ENCODE assay signal across 18 cellular contexts in the genomic region with DNA sequence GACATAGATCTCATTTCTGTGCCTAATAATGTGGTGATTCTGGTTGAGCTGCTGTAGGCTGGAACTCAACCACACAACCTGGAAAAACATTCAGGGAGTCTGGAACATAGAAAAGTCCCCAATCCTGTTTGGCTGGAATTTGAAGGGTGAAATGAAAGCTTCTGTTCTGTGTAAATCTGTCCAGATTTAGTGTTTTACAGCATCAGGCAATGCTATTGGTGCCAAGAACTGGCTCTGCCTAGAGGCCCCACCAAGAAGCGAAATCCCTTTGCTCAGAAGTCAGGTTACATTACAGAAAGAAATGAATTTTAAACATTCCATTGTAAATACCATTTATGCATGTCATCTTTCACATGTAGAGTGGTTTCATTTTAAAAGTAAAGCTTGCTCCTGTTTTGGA. TPM values are rescaled to one million over a fixed set of nuclear protein-coding genes. Genes with fewer than 3 reads are reported as not detected.
DNase-seq lines count a peak whose midpoint lies in the region; TF ChIP-seq lines count a peak whose summit lies in the region.
"Had no signal": no experiment of that assay in that cellular context is flagged by ENCODE, and none has a peak within 500 bp of the region (broad histone marks: within the 10 kb centered on the region; RNA-seq: fewer than 3 reads in every experiment).

No MANE protein-coding gene starts in this region.

- no peak overlapping the region for H3K4me2 ChIP-seq in H9 (ENCODE audit: insufficient read depth, insufficient read length, low read length)
- H3K4me2 ChIP-seq: BLaER1 treated with 17β-estradiol and CSF1 and Interleukin-3, amounts not matched to agents 10 nM and 100 nM had no signal

- H4K8ac ChIP-seq in H9 (replicated peaks; ENCODE audit: insufficient read length, low read depth, low read length) = no peak overlapping the region

- H3K9me3 ChIP-seq in Peyer's patch (no peaks in the 10 kb centered on the region), H9 (ENCODE audit: control insufficient read depth, low read depth, low read length) (no peaks in the 10 kb centered on the region)
- H3K9me3 ChIP-seq: adrenal gland, spleen, suprapubic skin had no signal

- H3K18ac ChIP-seq in H9 (ENCODE audit: insufficient read length, low read depth, low read length) = no peak overlapping the region

- no peak overlapping the region for H3K9ac ChIP-seq in H9 (ENCODE audit: extremely low read depth, insufficient read length, low read length)
- H3K9ac ChIP-seq: BLaER1 treated with 17β-estradiol and CSF1 and Interleukin-3, amounts not matched to agents 10 nM and 100 nM had no signal

- no peak overlapping the region for H2BK15ac ChIP-seq in H9 (ENCODE audit: low read depth, low read length)

- no peaks in the 10 kb centered on the region for H3K79me2 ChIP-seq in H9 (ENCODE audit: insufficient read depth, low read length)

- H3K4me1 Mint-ChIP-seq in osteocyte (ENCODE audit: unreplicated experiment) = peaks cover 50% of the 10 kb centered on the region
- peaks cover 20 to 35% of the 10 kb centered on the region in 2 experiments for H3K4me1 Mint-ChIP-seq in H9

- H3K9me3 Mint-ChIP-seq in osteocyte (ENCODE audit: unreplicated experiment) = no peaks in the 10 kb centered on the region
- 0 out of 5 replicates have a peak, but pooled peaks cover 0 to 2% of the 10 kb centered on the region in 2 experiments for H3K9me3 Mint-ChIP-seq in H9
- H3K9me3 Mint-ChIP-seq: central memory CD8-positive, alpha-beta T cell had no signal

- DNase-seq in EL (peak; percentile 80), M059J (ENCODE audit: low read depth) (peak; percentile 18), epithelial cell of esophagus (ENCODE audit: low read depth) (peak; percentile 74), osteocyte (ENCODE audit: extremely low spot score, unreplicated experiment) (no peak), NCI-H2196 treated with DMSO at 0.1 percent for 48 hours (lab: John Stamatoyannopoulos, UW; ENCODE audit: unreplicated experiment) (no peak), Peyer's patch (no peak), H9 (no peak)
- DNase-seq in activated CD4-positive, alpha-beta T cell treated with anti-CD3 and anti-CD28 coated beads, Interleukin-2, amount 50 U/mL, for 1 hour = no peak
- DNase-seq: activated CD8-positive, alpha-beta memory T cell treated with anti-CD3 and anti-CD28 coated beads, Interleukin-2, amount 50 U/mL, for 4 hours; activated effector memory CD4-positive, alpha-beta T cell treated with Interleukin-2 at 50 U/mL for 16 hours; adrenal gland; effector CD8-positive, alpha-beta T cell; left colon; NCI-H748 treated with DMSO at 0.1 percent for 48 hours; spleen had no signal

- no peaks in the 10 kb centered on the region for H3K36me3 ChIP-seq in Peyer's patch
- H3K36me3 ChIP-seq: adrenal gland; BLaER1 treated with 17β-estradiol and CSF1 and Interleukin-3, amounts not matched to agents 10 nM and 100 nM; spleen; suprapubic skin had no signal

- H2BK20ac ChIP-seq in H9 (ENCODE audit: low read depth, low read length, poor library complexity, severe bottlenecking) = no peak overlapping the region

- H3K4me1 ChIP-seq in Peyer's patch = peaks cover 0 to 14% (median 7%) of the 10 kb centered on the region in 4 donors
- H3K4me1 ChIP-seq in H9 (ENCODE audit: insufficient read depth, low read length) = no peaks in the 10 kb centered on the region

- TF ChIP-seq CTCF in epithelial cell of esophagus (IDR thresholded peaks at IDR 0.05; ENCODE audit: insufficient read depth, low read depth, low read length, missing control alignments) (no peak), osteocyte (IDR thresholded peaks at IDR 0.05) (no peak), Peyer's patch (IDR thresholded peaks at IDR 0.05) (no peak), H9 (conservative IDR thresholded peaks at IDR 0.05) (no peak)

- no peak overlapping the region for H3K14ac ChIP-seq in H9 (ENCODE audit: insufficient read depth, low read length)

- no peak overlapping the region for H3K56ac ChIP-seq in H9 (ENCODE audit: insufficient read length, low read depth, low read length)

- H3K23me2 ChIP-seq in H9 (ENCODE audit: insufficient read length, low read depth, low read length, poor library complexity, severe bottlenecking) = peaks cover 6% of the 10 kb centered on the region

- TF ChIP-seq POLR2A in Peyer's patch (IDR thresholded peaks at IDR 0.05) = no peak

- no peak overlapping the region for H2AK5ac ChIP-seq in H9 (ENCODE audit: insufficient read length, low read length)

- no peak overlapping the region for H4K5ac ChIP-seq in H9 (ENCODE audit: insufficient read length, low read depth, low read length)

- H3K23ac ChIP-seq in H9 (ENCODE audit: insufficient read length, low read depth, low read length) = no peak overlapping the region

- peak overlapping the region; percentile 63 for H3K27ac Mint-ChIP-seq in osteocyte (ENCODE audit: unreplicated experiment)
- H3K27ac Mint-ChIP-seq in H9 = no peak overlapping the region

- H3K27me3 ChIP-seq in Peyer's patch (peaks cover 0 to 22% of the 10 kb centered on the region in 2 donors), H9 (ENCODE audit: insufficient read depth, low read length) (peaks cover 58% of the 10 kb centered on the region)

- H2BK5ac ChIP-seq in H9 (ENCODE audit: insufficient read length, low read length) = no peak overlapping the region

- WGBS in H9 (ENCODE audit: extremely low coverage, insufficient read length, low lambda C conversion rate) = no CpG with 5 or more reads among the region's 1 CpG

- H3K4me3 ChIP-seq in epithelial cell of esophagus (ENCODE audit: low read length) (no peak overlapping the region), Peyer's patch (no peak overlapping the region)
- H3K4me3 ChIP-seq: adrenal gland; BLaER1 treated with 17β-estradiol and CSF1 and Interleukin-3, amounts not matched to agents 10 nM and 100 nM; spleen; suprapubic skin had no signal

- no peaks in the 10 kb centered on the region for H4K20me1 ChIP-seq in H9 (ENCODE audit: control insufficient read depth, insufficient read depth, insufficient read length)
- H4K20me1 ChIP-seq: BLaER1 treated with 17β-estradiol and CSF1 and Interleukin-3, amounts not matched to agents 10 nM and 100 nM had no signal

- H3K27me3 Mint-ChIP-seq in osteocyte (ENCODE audit: unreplicated experiment) = peaks cover 8% of the 10 kb centered on the region
- H3K27me3 Mint-ChIP-seq in H9 (ENCODE audit: low read depth) = peaks cover 98% of the 10 kb centered on the region

- H2BK12ac ChIP-seq in H9 (ENCODE audit: insufficient read length, low read depth, low read length) = no peak overlapping the region

- no peak overlapping the region for H2BK120ac ChIP-seq in H9 (ENCODE audit: low read depth, low read length, poor library complexity, severe bottlenecking)

- no peak overlapping the region for H3T11ph ChIP-seq in H9 (ENCODE audit: low read length)

- H2AFZ ChIP-seq in H9 (ENCODE audit: low read length) = no peak overlapping the region

- H3K4ac ChIP-seq in H9 (ENCODE audit: low read depth, low read length) = no peak overlapping the region

- H3K27ac ChIP-seq in Peyer's patch (no peak overlapping the region), H9 (ENCODE audit: insufficient read length, low read depth, low read length) (no peak overlapping the region)
- H3K27ac ChIP-seq: adrenal gland; BLaER1 treated with 17β-estradiol and CSF1 and Interleukin-3, amounts not matched to agents 10 nM and 100 nM; spleen; suprapubic skin had no signal

- H3K79me1 ChIP-seq in H9 (ENCODE audit: insufficient read depth, low read depth, low read length, poor library complexity, severe bottlenecking) = no peaks in the 10 kb centered on the region

- H3K4me3 Mint-ChIP-seq in osteocyte (ENCODE audit: unreplicated experiment) (no peak overlapping the region), H9 (no peak overlapping the region)
- H3K4me3 Mint-ChIP-seq: central memory CD8-positive, alpha-beta T cell had no signal

- no peaks in the 10 kb centered on the region for H3K36me3 Mint-ChIP-seq in osteocyte (ENCODE audit: unreplicated experiment)
- no peaks in the 10 kb centered on the region; a peak in 1 of 7 replicates for H3K36me3 Mint-ChIP-seq in H9 (ENCODE audit: insufficient read depth in 1 of 3, low read depth in 3 of 3)

- H4K91ac ChIP-seq in H9 (ENCODE audit: insufficient read length, low read depth, low read length) = no peak overlapping the region

RNA-seq across cellular contexts. Expression of gene TMEM174, which starts 56.3 kb away (rescaled TPM):
- not detected in 2 replicates for total RNA-seq in M059J (2014; rRNA removed; shearing (Covaris generic))
- not detected in 2 replicates for total RNA-seq in osteocyte
- total RNA-seq in Peyer's patch = not detected
- not detected in 2 replicates for total RNA-seq in H9 (2021)
- total RNA-seq: adrenal gland, left colon, spleen, suprapubic skin had no signal

Comparison
In these comparisons a context has a peak if more than half of its experiments do, and no peak if none do; other contexts are left out.
1. DNase-seq: peak in EL (single experiment), M059J (single experiment) and epithelial cell of esophagus (single experiment); none in osteocyte (single experiment), NCI-H2196 treated with DMSO at 0.1 percent for 48 hours (single experiment), activated CD4-positive, alpha-beta T cell treated with anti-CD3 and anti-CD28 coated beads, Interleukin-2, amount 50 U/mL, for 1 hour (single experiment), Peyer's patch (0 of 3) and H9 (single experiment).